9 cellular contexts compared by ENCODE assay signal in genomic region chr17:3959295-3959899, GRCh38. TPM values are rescaled to one million over a fixed set of nuclear protein-coding genes. Genes with fewer than 3 reads are reported as not detected.
DNase-seq lines count a peak whose midpoint lies in the region; ATAC-seq and TF ChIP-seq lines count a peak whose summit lies in the region.
"Had no signal": no experiment of that assay in that cellular context is flagged by ENCODE, and none has a peak within 500 bp of the region (broad histone marks: within the 10 kb centered on the region; RNA-seq: fewer than 3 reads in every experiment).

No MANE protein-coding gene starts in this region.

- peak overlapping the region; percentile 30; the same call in 1 of the 2 replicates for H3K27ac Mint-ChIP-seq in HFFc6

- TF ChIP-seq CTCF in AG10803 (conservative IDR thresholded peaks at IDR 0.05; ENCODE audit: low read length) (no peak), HFFc6 (IDR thresholded peaks at IDR 0.05) (no peak)

- H3K9me3 Mint-ChIP-seq in HFFc6: no peaks in the 10 kb centered on the region

- ATAC-seq in HG02759 (IDR thresholded peaks at IDR 0.05; ENCODE audit: unreplicated experiment): no peak
- no peak for ATAC-seq in HG03439 (IDR thresholded peaks at IDR 0.05; ENCODE audit: unreplicated experiment)

- DNase-seq in AG10803 (ENCODE audit: low read depth): peak; percentile 9
- peak; percentile 47 for DNase-seq in HFFc6
- peak; percentile 27 for DNase-seq in T1000 (lab: John Stamatoyannopoulos, UW)
- DNase-seq in kidney tubule cell (ENCODE audit: low spot score): peak; percentile 22
- no peak for DNase-seq in DMS 273 treated with DMSO at 0.1 percent for 48 hours (lab: John Stamatoyannopoulos, UW)
- no peak for DNase-seq in NOMO-1 treated with dmso at 0.1 percent for 144 hours (lab: John Stamatoyannopoulos, UW; ENCODE audit: unreplicated experiment)

- no peak overlapping the region for H3K4me3 Mint-ChIP-seq in HFFc6

- peaks cover 23% of the 10 kb centered on the region for H3K27me3 Mint-ChIP-seq in HFFc6 (ENCODE audit: insufficient read depth)

- no peaks in the 10 kb centered on the region for H3K36me3 Mint-ChIP-seq in HFFc6 (ENCODE audit: low read depth)

- H3K4me1 Mint-ChIP-seq in HFFc6 (ENCODE audit: low read depth): peaks cover 9% of the 10 kb centered on the region

- no peak overlapping the region for H3K4me3 ChIP-seq in AG10803 (ENCODE audit: low read length)
- H3K4me3 ChIP-seq: thoracic aorta had no signal

RNA-seq across cellular contexts. Expression of gene ATP2A3, which starts 4.8 kb away (rescaled TPM):
- under 1 TPM; 0.05 to 0.12 (median 0.08) TPM for total RNA-seq in HFFc6 (2021; fragmentation: NEBNext Ultra II Directional; extraction: Animal tissue kit (Norgen Biotek cat#: 25700))

RNA-seq across cellular contexts. Expression of gene P2RX1, which starts 43.1 kb away (rescaled TPM):
- under 1 TPM in 1 of 6 experiments, not detected in 5; 0.08 TPM for total RNA-seq in HFFc6 (2021; fragmentation: NEBNext Ultra II Directional; extraction: Animal tissue kit (Norgen Biotek cat#: 25700))

Comparison
In these comparisons a context has a peak if more than half of its experiments do, and no peak if none do; other contexts are left out.
1. DNase-seq: peak in AG10803 (single experiment), HFFc6 (single experiment), T1000 (single experiment) and kidney tubule cell (single experiment); none in DMS 273 treated with DMSO at 0.1 percent for 48 hours (single experiment) and NOMO-1 treated with dmso at 0.1 percent for 144 hours (single experiment).